In genomic region chr3:36993326-36994283, GRCh38 we compare ENCODE assay signal across 8 cellular contexts. TPM values are rescaled to one million over a fixed set of nuclear protein-coding genes. Genes with fewer than 3 reads are reported as not detected.
DNase-seq lines count a peak whose midpoint lies in the region; ATAC-seq, FAIRE-seq and TF ChIP-seq lines count a peak whose summit lies in the region.

MLH1 (plus strand) TSS chr3:36993518; CDS start chr3:36993548, 30 bp downstream.

- no peak within 1 kb of the TSS for H3K27ac Mint-ChIP-seq in activated T-helper 1 cell treated with anti-CD3 and anti-CD28 coated beads, Interleukin-12 subunit alpha, Interleukin-12 subunit beta, Interleukin-2, Interleukin-4 antibody, amounts not matched to agents 30 ng/mL and 10 ng/mL and 1 ng/mL, durations not matched to agents 14 hours and 24 hours and 36 hours

- H3K4me2 ChIP-seq in DND-41 (ENCODE audit: insufficient read depth, low read length), result peak within 1 kb of the TSS; percentile 90

- 3% methylated on average over 47 of the region's 47 CpGs for WGBS in thymus

- H3K4me1 Mint-ChIP-seq in activated T-helper 1 cell treated with anti-CD3 and anti-CD28 coated beads, Interleukin-12 subunit alpha, Interleukin-12 subunit beta, Interleukin-2, Interleukin-4 antibody, amounts not matched to agents 30 ng/mL and 10 ng/mL and 1 ng/mL, durations not matched to agents 14 hours and 24 hours and 36 hours (ENCODE audit: low read depth), result peaks cover 38% of the 10 kb centered on the region

- H3K4me3 ChIP-seq in DND-41 (ENCODE audit: low read depth in 1 of 2, low read length in 2 of 2) (peak within 1 kb of the TSS; percentile 76 to 81), LNCaP clone FGC (ENCODE audit: low read depth, low read length) (peak within 1 kb of the TSS; percentile 84), thymus (ENCODE audit: low read length) (peak within 1 kb of the TSS; percentile 69)

- H3K27ac ChIP-seq in DND-41 (ENCODE audit: low read length) (peak within 1 kb of the TSS; percentile 95), thymus (ENCODE audit: low read depth) (peak within 1 kb of the TSS; percentile 97)

- H3K4me1 ChIP-seq in DND-41 (ENCODE audit: insufficient read depth, low read length), result peaks cover 64% of the 10 kb centered on the region
- peaks cover 12% of the 10 kb centered on the region for H3K4me1 ChIP-seq in thymus (ENCODE audit: control insufficient read depth, insufficient read depth, low read length)

- no peaks in the 10 kb centered on the region for H3K27me3 Mint-ChIP-seq in activated T-helper 1 cell treated with anti-CD3 and anti-CD28 coated beads, Interleukin-12 subunit alpha, Interleukin-12 subunit beta, Interleukin-2, Interleukin-4 antibody, amounts not matched to agents 30 ng/mL and 10 ng/mL and 1 ng/mL, durations not matched to agents 14 hours and 24 hours and 36 hours (ENCODE audit: insufficient read depth)

- peak within 1 kb of the TSS; percentile 90 for H3K9ac ChIP-seq in DND-41 (ENCODE audit: low read depth, low read length)

- H3K4me3 Mint-ChIP-seq in activated T-helper 1 cell treated with anti-CD3 and anti-CD28 coated beads, Interleukin-12 subunit alpha, Interleukin-12 subunit beta, Interleukin-2, Interleukin-4 antibody, amounts not matched to agents 30 ng/mL and 10 ng/mL and 1 ng/mL, durations not matched to agents 14 hours and 24 hours and 36 hours, result no peak within 1 kb of the TSS

- FAIRE-seq in frontal cortex (lab: Jason Lieb, UNC), result peak; percentile 99

- ATAC-seq in DND-41 (ENCODE audit: insufficient read depth, low read depth), result peak; percentile 86
- ATAC-seq in GM21825 (IDR thresholded peaks at IDR 0.05; ENCODE audit: unreplicated experiment), result peak; percentile 92
- peak; percentile 99 for ATAC-seq in omental fat pad (ENCODE audit: low FRiP score)

- no peaks in the 10 kb centered on the region for H3K9me3 Mint-ChIP-seq in activated T-helper 1 cell treated with anti-CD3 and anti-CD28 coated beads, Interleukin-12 subunit alpha, Interleukin-12 subunit beta, Interleukin-2, Interleukin-4 antibody, amounts not matched to agents 30 ng/mL and 10 ng/mL and 1 ng/mL, durations not matched to agents 14 hours and 24 hours and 36 hours

- H3K36me3 ChIP-seq in DND-41 (ENCODE audit: insufficient read depth, low read length), result peaks cover 71% of the 10 kb centered on the region
- peaks cover 3% of the 10 kb centered on the region for H3K36me3 ChIP-seq in thymus (ENCODE audit: control insufficient read depth, insufficient read depth)

- H3K9me3 ChIP-seq in DND-41 (ENCODE audit: insufficient read depth, low read length, severe bottlenecking), result no peaks in the 10 kb centered on the region
- H3K9me3 ChIP-seq in thymus (ENCODE audit: control insufficient read depth), result no peaks in the 10 kb centered on the region

- H2AFZ ChIP-seq in DND-41 (ENCODE audit: low read depth, low read length), result peak within 1 kb of the TSS; percentile 81

- peaks cover 26% of the 10 kb centered on the region; the same call in 1 of the 2 replicates for H4K20me1 ChIP-seq in DND-41 (ENCODE audit: insufficient read depth, low read length)

- H3K27me3 ChIP-seq in DND-41 (ENCODE audit: insufficient read depth, low read length, poor library complexity) (no peaks in the 10 kb centered on the region), thymus (ENCODE audit: control insufficient read depth, insufficient read depth) (no peaks in the 10 kb centered on the region)

- H3K36me3 Mint-ChIP-seq in activated T-helper 1 cell treated with anti-CD3 and anti-CD28 coated beads, Interleukin-12 subunit alpha, Interleukin-12 subunit beta, Interleukin-2, Interleukin-4 antibody, amounts not matched to agents 30 ng/mL and 10 ng/mL and 1 ng/mL, durations not matched to agents 14 hours and 24 hours and 36 hours (ENCODE audit: low read depth), result peaks cover 42% of the 10 kb centered on the region

- DNase-seq in DND-41 (peak; percentile 100), LNCaP clone FGC (ENCODE audit: low read depth) (peak; percentile 100), frontal cortex (ENCODE audit: low spot score in 2 of 2) (peak; percentile 57 to 66), omental fat pad (ENCODE audit: low spot score) (peak; percentile 97), SW 1271 (lab: John Stamatoyannopoulos, UW) (no peak)
- peak; percentile 99 for DNase-seq in activated T-helper 1 cell treated with anti-CD3 and anti-CD28 coated beads, Interleukin-12 subunit alpha, Interleukin-12 subunit beta, Interleukin-2, Interleukin-4 antibody, amounts not matched to agents 30 ng/mL and 10 ng/mL and 1 ng/mL, durations not matched to agents 14 hours and 24 hours and 36 hours (ENCODE audit: low spot score)

- intact Hi-C loops in activated T-helper 1 cell treated with anti-CD3 and anti-CD28 coated beads, Interleukin-12 subunit alpha, Interleukin-12 subunit beta, Interleukin-2, Interleukin-4 antibody, amounts not matched to agents 30 ng/mL and 10 ng/mL and 1 ng/mL, durations not matched to agents 14 hours and 24 hours and 36 hours (cut with micrococcal nuclease), result loop anchor here (1.0 to 2.0 kb wide), 7 partner anchors 23 to 1172 kb away; partner anchors contain the start of genes ACAA1, OXSR1 and TRANK1

- TF ChIP-seq CTCF in DND-41 (IDR thresholded peaks at IDR 0.05; ENCODE audit: borderline replicate concordance, extremely low read depth, low read length, poor library complexity, severe bottlenecking), result no peak
- no peak for TF ChIP-seq CTCF in LNCaP clone FGC (IDR thresholded peaks at IDR 0.05; ENCODE audit: control insufficient read depth, extremely low read depth, insufficient read depth)
- no peak for TF ChIP-seq CTCF in omental fat pad (IDR thresholded peaks at IDR 0.05)

- H3K79me2 ChIP-seq in DND-41 (ENCODE audit: insufficient read depth, low read length), result peaks cover 89% of the 10 kb centered on the region

RNA-seq across cellular contexts. Expression of gene MLH1, which starts in this region (rescaled TPM):
- total RNA-seq in activated T-helper 1 cell treated with anti-CD3 and anti-CD28 coated beads, Interleukin-12 subunit alpha, Interleukin-12 subunit beta, Interleukin-2, Interleukin-4 antibody, amounts not matched to agents 30 ng/mL and 10 ng/mL and 1 ng/mL, durations not matched to agents 14 hours and 24 hours and 36 hours, result 63.4 and 65.0 TPM in 2 replicates
- total RNA-seq in frontal cortex (53.8 TPM), omental fat pad (10 to 100 TPM; 23.2 to 30.3 (median 28.6) TPM)
- polyA plus RNA-seq in thymus, result 21.9 TPM

Comparison
In these comparisons a context has a peak if more than half of its experiments do, and no peak if none do; other contexts are left out.
1. DNase-seq: peak in DND-41 (single experiment), LNCaP clone FGC (single experiment), activated T-helper 1 cell treated with anti-CD3 and anti-CD28 coated beads, Interleukin-12 subunit alpha, Interleukin-12 subunit beta, Interleukin-2, Interleukin-4 antibody, amounts not matched to agents 30 ng/mL and 10 ng/mL and 1 ng/mL, durations not matched to agents 14 hours and 24 hours and 36 hours (single experiment), frontal cortex (2 of 2) and omental fat pad (single experiment); none in SW 1271 (0 of 2).
2. Peak in every context shown above with its lines, with median percentiles within 50 percentile points of each other: ATAC-seq and H3K4me3 ChIP-seq.